In the genomic region with DNA sequence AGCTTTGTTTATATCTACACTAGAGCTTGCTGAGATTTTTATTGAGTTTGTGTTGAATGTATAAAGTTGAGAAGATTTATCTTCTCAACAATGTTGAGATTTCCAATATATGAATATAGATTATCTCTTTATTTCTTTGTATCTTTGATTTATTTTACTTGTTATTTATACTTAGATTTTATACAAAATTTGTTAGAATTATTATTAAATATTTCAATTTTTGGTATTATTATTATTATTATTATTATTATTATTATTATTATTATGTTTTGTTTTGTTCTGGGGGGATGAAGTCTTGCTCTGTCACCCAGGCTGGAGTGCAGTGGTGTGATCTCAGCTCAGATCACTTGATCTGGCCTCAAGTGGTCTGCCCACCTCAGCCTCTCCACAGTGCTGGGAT, we compare ENCODE assay signal across 31 cellular contexts.
"Had no signal": no experiment of that assay in that cellular context is flagged by ENCODE, and none has a peak within 500 bp of the region (broad histone marks: within the 10 kb centered on the region; RNA-seq: fewer than 3 reads in every experiment).

No MANE protein-coding gene starts in this region.

- H3K9me3 ChIP-seq: adrenal gland, ascending aorta, breast epithelium, gastrocnemius medialis had no signal

- H3K4me1 ChIP-seq: adrenal gland, ascending aorta, breast epithelium, gastrocnemius medialis, heart left ventricle had no signal

- FAIRE-seq: endothelial cell of umbilical vein had no signal

- H3K27ac ChIP-seq: adrenal gland, ascending aorta, breast epithelium, cardiac muscle cell, epithelial cell of prostate, gastrocnemius medialis, heart left ventricle, VCaP had no signal

- H3K27me3 ChIP-seq: adrenal gland, ascending aorta, breast epithelium, cardiac muscle cell, gastrocnemius medialis, heart left ventricle had no signal

- DNase-seq: activated CD4-positive, alpha-beta memory T cell treated with anti-CD3 and anti-CD28 coated beads for 36 hours; activated CD4-positive, alpha-beta T cell treated with anti-CD3 and anti-CD28 coated beads for 36 hours; activated CD4-positive, alpha-beta T cell treated with anti-CD3 and anti-CD28 coated beads, Interleukin-2, amount 10 ng/mL, durations not matched to agents 24 days and 14 days; activated CD4-positive, CD25-positive, alpha-beta regulatory T cell; activated CD4-positive, CD25-positive, alpha-beta regulatory T cell treated with anti-CD3 and anti-CD28 coated beads, Interleukin-2, amount 50 U/mL, for 72 hours; activated CD8-positive, alpha-beta memory T cell treated with anti-CD3 and anti-CD28 coated beads, Interleukin-2, amount 10 ng/mL, durations not matched to agents 7 days and 5 days; activated CD8-positive, alpha-beta memory T cell treated with anti-CD3 and anti-CD28 coated beads, Interleukin-2, amount 50 U/mL, for 4 hours; activated CD8-positive, alpha-beta T cell treated with anti-CD3 and anti-CD28 coated beads, Interleukin-2, amount 10 ng/mL, durations not matched to agents 7 days and 5 days; activated effector memory CD4-positive, alpha-beta T cell treated with anti-CD3 and anti-CD28 coated beads, Interleukin-2, amount 50 U/mL, for 16 hours; activated naive CD4-positive, alpha-beta T cell treated with anti-CD3 and anti-CD28 coated beads for 36 hours; activated naive CD8-positive, alpha-beta T cell treated with anti-CD3 and anti-CD28 coated beads for 36 hours; activated naive CD8-positive, alpha-beta T cell treated with anti-CD3 and anti-CD28 coated beads, Interleukin-2, amount 50 U/mL, for 24 hours; activated T-cell treated with anti-CD3 and anti-CD28 coated beads, Interleukin-2, amount 50 U/mL, for 1 hour; activated T-cell treated with anti-CD3 and anti-CD28 coated beads, Interleukin-2, amount 50 U/mL, for 48 hours; adrenal gland; central memory CD4-positive, alpha-beta T cell; cortex of kidney; dermis blood vessel endothelial cell; effector CD4-positive, alpha-beta T cell; effector memory CD8-positive, alpha-beta T cell; foreskin fibroblast; gastrocnemius medialis; glutamatergic neuron; heart left ventricle; T-helper 2 cell had no signal

- ATAC-seq: activated CD4-positive, alpha-beta T cell treated with anti-CD3 and anti-CD28 coated beads for 36 hours; activated CD8-positive, alpha-beta memory T cell treated with anti-CD3 and anti-CD28 coated beads, Interleukin-2, amount 10 ng/mL, durations not matched to agents 7 days and 5 days; activated CD8-positive, alpha-beta T cell treated with anti-CD3 and anti-CD28 coated beads, Interleukin-2, amount 10 ng/mL, durations not matched to agents 7 days and 5 days; activated naive CD8-positive, alpha-beta T cell treated with anti-CD3 and anti-CD28 coated beads, Interleukin-2, amount 50 U/mL, for 24 hours; effector memory CD8-positive, alpha-beta T cell; gastrocnemius medialis; heart left ventricle had no signal

- H3K36me3 ChIP-seq: adrenal gland, ascending aorta, breast epithelium, cardiac muscle cell, gastrocnemius medialis, heart left ventricle had no signal

- H3K4me3 ChIP-seq: adrenal gland, ascending aorta, breast epithelium, cardiac muscle cell, gastrocnemius medialis, heart left ventricle had no signal
